ENCODE assay signal across 1 cellular context in genomic region chr20:54065601-54066038, GRCh38.
TF ChIP-seq lines count a peak whose summit lies in the region.

No MANE protein-coding gene starts in this region.

TF ChIP-seq in K562, 482 proteins besides CTCF, POLR2A, EP300 and RAD21 (continued from another document and continues in another):
- TF ChIP-seq ZNF318 (IDR thresholded peaks at IDR 0.05; ENCODE audit: borderline replicate concordance in 1 of 2, low read depth in 1 of 2) (no peak), DIDO1 (tag; IDR thresholded peaks at IDR 0.05; ENCODE audit: low read depth) (no peak), STAT5B (CRISPR knock-in tag; IDR thresholded peaks at IDR 0.05) (no peak), SNIP1 (IDR thresholded peaks at IDR 0.05; ENCODE audit: low read depth) (no peak), CLOCK (CRISPR knock-in tag; IDR thresholded peaks at IDR 0.05; ENCODE audit: borderline replicate concordance) (no peak), ZNF609 (CRISPR knock-in tag; IDR thresholded peaks at IDR 0.05; ENCODE audit: borderline replicate concordance) (no peak), MAFF (IDR thresholded peaks at IDR 0.05; ENCODE audit: low read length) (no peak), MTA1 (IDR thresholded peaks at IDR 0.05; ENCODE audit: borderline replicate concordance) (peak; percentile 33; the same call in 1 of the 2 replicates), MLX (CRISPR knock-in tag; conservative IDR thresholded peaks at IDR 0.05) (no peak), XRCC5 (IDR thresholded peaks at IDR 0.05; ENCODE audit: low read depth, low read length) (no peak), TBL1XR1 (IDR thresholded peaks at IDR 0.05; ENCODE audit: low read length in 2 of 2) (peak in 1 of 2 experiments; percentile 76; a peak in 1 of 4 replicates), TFAM (CRISPR knock-in tag; conservative IDR thresholded peaks at IDR 0.05) (no peak), MYC (IDR thresholded peaks at IDR 0.05; ENCODE audit: low read depth, low read length) (peak; percentile 51), MYC (CRISPR knock-in tag; IDR thresholded peaks at IDR 0.05; ENCODE audit: borderline replicate concordance, low read depth) (no peak), POU5F1 (IDR thresholded peaks at IDR 0.05; ENCODE audit: borderline replicate concordance, low read depth, low read length, partially characterized antibody) (no peak), RFX7 (CRISPR knock-in tag; IDR thresholded peaks at IDR 0.05) (no peak), ZKSCAN8 (CRISPR knock-in tag; IDR thresholded peaks at IDR 0.05) (no peak), MXD1 (CRISPR knock-in tag; IDR thresholded peaks at IDR 0.05; ENCODE audit: borderline replicate concordance, poor library complexity, severe bottlenecking) (no peak), ZNF561 (CRISPR knock-in tag; conservative IDR thresholded peaks at IDR 0.05) (no peak), U2AF2 (optimal IDR thresholded peaks at IDR 0.05; ENCODE audit: low read depth, low read length) (no peak), MAFG (tag; conservative IDR thresholded peaks at IDR 0.05) (no peak), ZNF77 (CRISPR knock-in tag; IDR thresholded peaks at IDR 0.05) (no peak), EZH2 (IDR thresholded peaks at IDR 0.05; ENCODE audit: borderline replicate concordance, low read depth, low read length) (no peak)
- TF ChIP-seq, protein P1, sequence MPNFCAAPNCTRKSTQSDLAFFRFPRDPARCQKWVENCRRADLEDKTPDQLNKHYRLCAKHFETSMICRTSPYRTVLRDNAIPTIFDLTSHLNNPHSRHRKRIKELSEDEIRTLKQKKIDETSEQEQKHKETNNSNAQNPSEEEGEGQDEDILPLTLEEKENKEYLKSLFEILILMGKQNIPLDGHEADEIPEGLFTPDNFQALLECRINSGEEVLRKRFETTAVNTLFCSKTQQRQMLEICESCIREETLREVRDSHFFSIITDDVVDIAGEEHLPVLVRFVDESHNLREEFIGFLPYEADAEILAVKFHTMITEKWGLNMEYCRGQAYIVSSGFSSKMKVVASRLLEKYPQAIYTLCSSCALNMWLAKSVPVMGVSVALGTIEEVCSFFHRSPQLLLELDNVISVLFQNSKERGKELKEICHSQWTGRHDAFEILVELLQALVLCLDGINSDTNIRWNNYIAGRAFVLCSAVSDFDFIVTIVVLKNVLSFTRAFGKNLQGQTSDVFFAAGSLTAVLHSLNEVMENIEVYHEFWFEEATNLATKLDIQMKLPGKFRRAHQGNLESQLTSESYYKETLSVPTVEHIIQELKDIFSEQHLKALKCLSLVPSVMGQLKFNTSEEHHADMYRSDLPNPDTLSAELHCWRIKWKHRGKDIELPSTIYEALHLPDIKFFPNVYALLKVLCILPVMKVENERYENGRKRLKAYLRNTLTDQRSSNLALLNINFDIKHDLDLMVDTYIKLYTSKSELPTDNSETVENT (CRISPR knock-in tag; IDR thresholded peaks at IDR 0.05), result no peak
- TF ChIP-seq, protein P2, sequence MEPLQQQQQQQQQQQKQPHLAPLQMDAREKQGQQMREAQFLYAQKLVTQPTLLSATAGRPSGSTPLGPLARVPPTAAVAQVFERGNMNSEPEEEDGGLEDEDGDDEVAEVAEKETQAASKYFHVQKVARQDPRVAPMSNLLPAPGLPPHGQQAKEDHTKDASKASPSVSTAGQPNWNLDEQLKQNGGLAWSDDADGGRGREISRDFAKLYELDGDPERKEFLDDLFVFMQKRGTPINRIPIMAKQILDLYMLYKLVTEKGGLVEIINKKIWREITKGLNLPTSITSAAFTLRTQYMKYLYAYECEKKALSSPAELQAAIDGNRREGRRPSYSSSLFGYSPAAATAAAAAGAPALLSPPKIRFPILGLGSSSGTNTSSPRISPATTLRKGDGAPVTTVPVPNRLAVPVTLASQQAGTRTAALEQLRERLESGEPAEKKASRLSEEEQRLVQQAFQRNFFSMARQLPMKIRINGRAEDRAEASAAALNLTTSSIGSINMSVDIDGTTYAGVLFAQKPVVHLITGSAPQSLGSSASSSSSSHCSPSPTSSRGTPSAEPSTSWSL (CRISPR knock-in tag; IDR thresholded peaks at IDR 0.05; ENCODE audit: borderline replicate concordance), result no peak
- TF ChIP-seq, protein P3, sequence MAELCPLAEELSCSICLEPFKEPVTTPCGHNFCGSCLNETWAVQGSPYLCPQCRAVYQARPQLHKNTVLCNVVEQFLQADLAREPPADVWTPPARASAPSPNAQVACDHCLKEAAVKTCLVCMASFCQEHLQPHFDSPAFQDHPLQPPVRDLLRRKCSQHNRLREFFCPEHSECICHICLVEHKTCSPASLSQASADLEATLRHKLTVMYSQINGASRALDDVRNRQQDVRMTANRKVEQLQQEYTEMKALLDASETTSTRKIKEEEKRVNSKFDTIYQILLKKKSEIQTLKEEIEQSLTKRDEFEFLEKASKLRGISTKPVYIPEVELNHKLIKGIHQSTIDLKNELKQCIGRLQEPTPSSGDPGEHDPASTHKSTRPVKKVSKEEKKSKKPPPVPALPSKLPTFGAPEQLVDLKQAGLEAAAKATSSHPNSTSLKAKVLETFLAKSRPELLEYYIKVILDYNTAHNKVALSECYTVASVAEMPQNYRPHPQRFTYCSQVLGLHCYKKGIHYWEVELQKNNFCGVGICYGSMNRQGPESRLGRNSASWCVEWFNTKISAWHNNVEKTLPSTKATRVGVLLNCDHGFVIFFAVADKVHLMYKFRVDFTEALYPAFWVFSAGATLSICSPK (IDR thresholded peaks at IDR 0.05; ENCODE audit: borderline replicate concordance), result no peak
- TF ChIP-seq, protein P4, sequence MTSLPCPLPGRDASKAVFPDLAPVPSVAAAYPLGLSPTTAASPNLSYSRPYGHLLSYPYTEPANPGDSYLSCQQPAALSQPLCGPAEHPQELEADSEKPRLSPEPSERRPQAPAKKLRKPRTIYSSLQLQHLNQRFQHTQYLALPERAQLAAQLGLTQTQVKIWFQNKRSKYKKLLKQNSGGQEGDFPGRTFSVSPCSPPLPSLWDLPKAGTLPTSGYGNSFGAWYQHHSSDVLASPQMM (CRISPR knock-in tag; IDR thresholded peaks at IDR 0.05), result no peak
- TF ChIP-seq, protein P5, sequence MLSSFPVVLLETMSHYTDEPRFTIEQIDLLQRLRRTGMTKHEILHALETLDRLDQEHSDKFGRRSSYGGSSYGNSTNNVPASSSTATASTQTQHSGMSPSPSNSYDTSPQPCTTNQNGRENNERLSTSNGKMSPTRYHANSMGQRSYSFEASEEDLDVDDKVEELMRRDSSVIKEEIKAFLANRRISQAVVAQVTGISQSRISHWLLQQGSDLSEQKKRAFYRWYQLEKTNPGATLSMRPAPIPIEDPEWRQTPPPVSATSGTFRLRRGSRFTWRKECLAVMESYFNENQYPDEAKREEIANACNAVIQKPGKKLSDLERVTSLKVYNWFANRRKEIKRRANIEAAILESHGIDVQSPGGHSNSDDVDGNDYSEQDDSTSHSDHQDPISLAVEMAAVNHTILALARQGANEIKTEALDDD (IDR thresholded peaks at IDR 0.05), result peak; percentile 22; the same call in 1 of the 2 replicates
